ENCODE assay signal across 1 cellular context in the genomic region with DNA sequence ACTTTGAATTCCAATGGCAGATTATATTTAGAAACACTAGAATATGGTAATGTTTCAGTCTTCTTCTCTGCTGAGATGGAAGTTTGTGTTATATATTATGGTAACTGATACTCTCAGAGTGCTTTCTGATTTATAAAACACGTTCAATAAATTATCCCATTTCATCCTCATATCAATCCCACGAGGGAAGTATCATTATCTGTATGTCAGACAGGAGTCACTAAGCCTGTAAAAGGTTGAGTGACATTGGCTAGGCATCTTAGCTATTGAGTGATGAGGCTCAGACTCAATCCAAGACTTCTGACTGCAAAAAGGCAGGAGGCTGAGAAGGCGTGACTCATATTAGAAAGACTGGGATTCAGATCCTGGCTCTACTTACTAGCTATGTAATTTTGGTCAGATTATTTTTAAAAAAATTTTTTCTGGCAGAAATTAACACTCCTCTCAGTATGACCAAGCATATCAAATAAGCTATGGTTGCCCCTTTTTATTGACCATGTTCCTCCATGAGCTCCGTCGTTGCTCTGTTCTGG.
TF ChIP-seq lines count a peak whose summit lies in the region.

No MANE protein-coding gene starts in this region.

TF ChIP-seq in IMR-90, 13 proteins besides CTCF, POLR2A, EP300 and RAD21 (continued from another document):
- TF ChIP-seq CHD1 (IDR thresholded peaks at IDR 0.05; ENCODE audit: low read depth, low read length) (no peak), MXI1 (IDR thresholded peaks at IDR 0.05; ENCODE audit: borderline replicate concordance, low read depth, low read length) (no peak), CEBPB (IDR thresholded peaks at IDR 0.05; ENCODE audit: low read depth, low read length) (no peak), BHLHE40 (IDR thresholded peaks at IDR 0.05; ENCODE audit: low read depth, low read length) (no peak), MAZ (IDR thresholded peaks at IDR 0.05; ENCODE audit: borderline replicate concordance, low read depth, low read length) (no peak), SMC3 (IDR thresholded peaks at IDR 0.05; ENCODE audit: low read depth, low read length) (no peak), USF2 (IDR thresholded peaks at IDR 0.05; ENCODE audit: low read depth, low read length) (no peak), NFE2L2 (IDR thresholded peaks at IDR 0.05; ENCODE audit: low read depth, low read length) (no peak), FOS (IDR thresholded peaks at IDR 0.05; ENCODE audit: low read depth, low read length) (no peak), RFX5 (IDR thresholded peaks at IDR 0.05; ENCODE audit: low read depth, low read length) (no peak), MAFK (IDR thresholded peaks at IDR 0.05; ENCODE audit: low read depth, low read length) (no peak)
- TF ChIP-seq, protein P1, sequence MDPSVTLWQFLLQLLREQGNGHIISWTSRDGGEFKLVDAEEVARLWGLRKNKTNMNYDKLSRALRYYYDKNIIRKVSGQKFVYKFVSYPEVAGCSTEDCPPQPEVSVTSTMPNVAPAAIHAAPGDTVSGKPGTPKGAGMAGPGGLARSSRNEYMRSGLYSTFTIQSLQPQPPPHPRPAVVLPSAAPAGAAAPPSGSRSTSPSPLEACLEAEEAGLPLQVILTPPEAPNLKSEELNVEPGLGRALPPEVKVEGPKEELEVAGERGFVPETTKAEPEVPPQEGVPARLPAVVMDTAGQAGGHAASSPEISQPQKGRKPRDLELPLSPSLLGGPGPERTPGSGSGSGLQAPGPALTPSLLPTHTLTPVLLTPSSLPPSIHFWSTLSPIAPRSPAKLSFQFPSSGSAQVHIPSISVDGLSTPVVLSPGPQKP (IDR thresholded peaks at IDR 0.05; ENCODE audit: borderline replicate concordance, low read depth, low read length) = no peak
TF ChIP-seq in IMR-90: peak in this region for 0.
